ENCODE assay signal across 8 cellular contexts in the genomic region with DNA sequence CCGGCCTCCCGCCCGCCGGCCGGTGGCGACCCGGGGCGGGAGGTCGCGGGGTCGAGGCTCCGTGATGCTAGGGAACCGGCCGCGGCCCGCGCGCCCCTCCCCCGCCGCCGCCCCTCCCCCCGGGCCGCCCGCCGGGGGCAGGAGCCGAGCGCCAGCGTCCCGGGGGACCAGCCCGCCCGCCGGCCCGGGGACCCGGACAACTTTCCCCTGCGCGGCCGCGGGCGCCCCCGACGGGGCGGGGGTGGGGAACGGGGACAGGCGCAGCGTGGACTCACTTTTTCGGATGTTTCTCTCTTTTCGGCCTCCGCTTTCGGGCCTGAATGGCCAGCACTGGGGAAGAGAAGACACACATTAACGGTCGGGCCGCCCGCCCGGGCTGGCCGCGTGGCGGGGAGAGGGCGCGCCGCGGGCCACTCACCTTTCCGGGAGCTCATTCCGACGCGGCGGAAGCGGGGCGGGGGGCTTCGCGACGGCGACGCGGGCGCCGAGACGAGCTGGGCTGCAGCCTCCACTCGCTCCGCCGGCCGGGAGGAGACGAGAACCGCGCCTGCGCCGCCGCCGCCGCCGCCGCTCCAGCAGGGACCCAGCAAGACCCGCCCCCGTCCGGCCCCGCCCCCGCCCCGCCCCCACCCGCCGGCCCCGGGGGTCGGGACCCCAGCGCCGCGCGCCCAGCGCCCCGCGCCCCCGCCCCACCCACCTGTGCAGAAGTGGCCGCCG. TPM values are rescaled to one million over a fixed set of nuclear protein-coding genes. Genes with fewer than 3 reads are reported as not detected.
DNase-seq lines count a peak whose midpoint lies in the region; ATAC-seq and TF ChIP-seq lines count a peak whose summit lies in the region.

SRPK2 (minus strand) TSS at position 549 of the 717 bp plus-strand sequence.

- peaks cover 14% of the 10 kb centered on the region for H3K36me3 Mint-ChIP-seq in endothelial cell (ENCODE audit: low read depth, unreplicated experiment)

- H3K27ac Mint-ChIP-seq in endothelial cell (ENCODE audit: unreplicated experiment) = peak within 1 kb of the TSS; percentile 92

- H3K27me3 Mint-ChIP-seq in endothelial cell (ENCODE audit: unreplicated experiment) = peaks cover 5% of the 10 kb centered on the region

- H3K9me3 ChIP-seq in mucosa of descending colon = no peaks in the 10 kb centered on the region

- H3K4me1 ChIP-seq in mucosa of descending colon (ENCODE audit: low read depth) = peaks cover 9% of the 10 kb centered on the region

- TF ChIP-seq CTCF in AG09309 (IDR thresholded peaks at IDR 0.05; ENCODE audit: control insufficient read depth, insufficient read depth, low read depth, low read length, missing control alignments) (no peak), endothelial cell (IDR thresholded peaks at IDR 0.05; ENCODE audit: unreplicated experiment) (no peak), mucosa of descending colon (IDR thresholded peaks at IDR 0.05) (no peak)

- peak; percentile 50 for TF ChIP-seq POLR2A in GM18526 (IDR thresholded peaks at IDR 0.05; ENCODE audit: extremely low read depth, insufficient read length)

- H3K9me3 Mint-ChIP-seq in endothelial cell (ENCODE audit: unreplicated experiment) = no peaks in the 10 kb centered on the region

- H3K4me3 ChIP-seq in AG09309 (ENCODE audit: control insufficient read depth, low read depth, low read length) = peak within 1 kb of the TSS; percentile 87
- peak within 1 kb of the TSS; percentile 71 for H3K4me3 ChIP-seq in mucosa of descending colon

- no peak for DNase-seq in AG09309 (ENCODE audit: low read depth)
- peak; percentile 60 for DNase-seq in NCI-H774 (lab: John Stamatoyannopoulos, UW)
- peak; percentile 76 for DNase-seq in activated CD8-positive, alpha-beta memory T cell treated with anti-CD3 and anti-CD28 coated beads, Interleukin-2, amount 50 U/mL, for 4 hours
- peak; percentile 82 for DNase-seq in endothelial cell (ENCODE audit: low spot score)
- DNase-seq in mucosa of descending colon = peak; percentile 82 to 91 (median 88)
- DNase-seq in stimulated activated CD8-positive, alpha-beta memory T cell treated with anti-CD3 and anti-CD28 coated beads, Interleukin-2, amount 100 ng/mL, for 48 hours (ENCODE audit: low read depth in 2 of 2) = peak; percentile 66 to 67

- no peaks in the 10 kb centered on the region for H3K36me3 ChIP-seq in mucosa of descending colon (ENCODE audit: low read depth)

- intact Hi-C loops in mucosa of descending colon (cut with DNase I, micrococcal nuclease) = no loop called here

- peaks cover 11% of the 10 kb centered on the region for H3K4me1 Mint-ChIP-seq in endothelial cell (ENCODE audit: unreplicated experiment)

- peak; percentile 66 for ATAC-seq in HG03097 (IDR thresholded peaks at IDR 0.05; ENCODE audit: low FRiP score, unreplicated experiment)
- peak; percentile 92 for ATAC-seq in mucosa of descending colon

- peak within 1 kb of the TSS; percentile 99 for H3K4me3 Mint-ChIP-seq in endothelial cell (ENCODE audit: unreplicated experiment)

RNA-seq across cellular contexts. Expression of gene SRPK2, which starts in this region (rescaled TPM):
- total RNA-seq in endothelial cell (ENCODE audit: unreplicated experiment) = 70.5 TPM
- total RNA-seq in mucosa of descending colon = 10 to 100 TPM; 25.7 to 59.2 (median 31.6) TPM
